20 cellular contexts compared by ENCODE assay signal in the genomic region with DNA sequence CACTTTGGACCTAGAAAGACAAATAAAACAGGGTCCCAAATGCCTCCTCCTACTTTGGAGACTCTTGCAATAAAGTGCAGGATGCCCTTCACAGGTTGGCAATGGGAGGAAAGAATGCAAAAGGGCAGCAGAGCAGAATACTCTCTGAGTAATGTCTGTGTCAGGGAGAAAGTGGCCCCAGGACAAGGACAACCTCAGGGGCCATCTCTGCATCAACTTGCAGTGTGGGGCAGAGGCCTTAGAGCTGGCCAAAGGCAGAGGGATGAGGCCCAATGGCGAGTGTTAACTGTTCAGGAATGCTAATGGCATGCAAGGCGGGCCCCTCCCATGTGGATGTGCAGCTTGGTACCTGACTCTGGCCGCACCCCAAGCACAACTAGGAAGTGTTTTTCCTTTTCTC. TPM values are rescaled to one million over a fixed set of nuclear protein-coding genes. Genes with fewer than 3 reads are reported as not detected.
DNase-seq lines count a peak whose midpoint lies in the region; ATAC-seq, FAIRE-seq and TF ChIP-seq lines count a peak whose summit lies in the region.
"Had no signal": no experiment of that assay in that cellular context is flagged by ENCODE, and none has a peak within 500 bp of the region (broad histone marks: within the 10 kb centered on the region; RNA-seq: fewer than 3 reads in every experiment).

No MANE protein-coding gene starts in this region.

- no peaks in the 10 kb centered on the region for H3K36me3 ChIP-seq in mesendoderm (ENCODE audit: control insufficient read depth, insufficient read depth, low read length)
- H3K36me3 ChIP-seq: HAP-1, right atrium auricular region, WERI-Rb-1 had no signal

- no peaks in the 10 kb centered on the region for H3K79me1 ChIP-seq in mesendoderm (ENCODE audit: low read length)

- FAIRE-seq in urothelium cell line (lab: Jason Lieb, UNC): no peak
- FAIRE-seq: endometrium had no signal

- H3K4me1 ChIP-seq in mesendoderm (ENCODE audit: control insufficient read depth, low read depth, low read length): no peaks in the 10 kb centered on the region
- H3K4me1 ChIP-seq: HAP-1, right atrium auricular region had no signal

- no TSS peak for BruUV-seq in Calu3 (replicated peaks; lab: Mats Ljungman, UMichigan)

- no peak for ATAC-seq in GM18519 (IDR thresholded peaks at IDR 0.05; ENCODE audit: low FRiP score, unreplicated experiment)

- no peak overlapping the region for H4K5ac ChIP-seq in mesendoderm (ENCODE audit: low read length)

- no peak overlapping the region for H3K4me2 ChIP-seq in mesendoderm (ENCODE audit: low read length)

- H3K18ac ChIP-seq in mesendoderm (ENCODE audit: low read length): no peak overlapping the region

- CTCF ChIA-PET in Calu3 (lab: Charles Lee): interaction anchor here (0.9 kb wide), 1 partner anchor 20 kb away, joined by 3 read pairs; no protein-coding TSS in a partner anchor

- H3K4me1 Mint-ChIP-seq in Calu3 (ENCODE audit: low read depth, unreplicated experiment): peaks cover 80% of the 10 kb centered on the region
- H3K4me1 Mint-ChIP-seq: immature natural killer cell had no signal

- H3K4ac ChIP-seq in mesendoderm (ENCODE audit: low read depth, low read length): no peak overlapping the region

- H3K27ac ChIP-seq in mesendoderm (ENCODE audit: low read depth, low read length): no peak overlapping the region
- H3K27ac ChIP-seq: right atrium auricular region, WERI-Rb-1 had no signal

- H3K36me3 Mint-ChIP-seq in Calu3 (ENCODE audit: insufficient read depth, unreplicated experiment): peaks cover 8% of the 10 kb centered on the region
- H3K36me3 Mint-ChIP-seq: immature natural killer cell had no signal

- H3K4me3 ChIP-seq in cardiac fibroblast (replicated peaks in 1 of 2; ENCODE audit: low read depth in 2 of 2, low read length in 2 of 2): no peak overlapping the region
- no peak overlapping the region for H3K4me3 ChIP-seq in mesendoderm (ENCODE audit: low read length)
- H3K4me3 ChIP-seq: HAP-1, right atrium auricular region had no signal

- DNase-seq in Calu3 (peak; percentile 83), M059J (ENCODE audit: low read depth) (peak; percentile 75), cardiac fibroblast (ENCODE audit: low read depth in 2 of 2) (peak; percentile 7 to 64), mesendoderm (peak; percentile 12), urothelium cell line (ENCODE audit: low spot score) (no peak), cortex of kidney (lab: John Stamatoyannopoulos, UW) (no peak)
- DNase-seq in activated T-cell treated with anti-CD3 and anti-CD28 coated beads, Interleukin-2, amount 50 U/mL, for 48 hours: no peak
- DNase-seq: immature natural killer cell, NCI-H1105 treated with DMSO at 0.1 percent for 48 hours, NCI-H2171 treated with DMSO at 0.1 percent for 48 hours, WERI-Rb-1 had no signal

- H3K27ac Mint-ChIP-seq in Calu3 (ENCODE audit: unreplicated experiment): peak overlapping the region; percentile 90
- H3K27ac Mint-ChIP-seq: immature natural killer cell had no signal

- no CpG with 5 or more reads among the region's 3 CpGs for WGBS in mesendoderm (ENCODE audit: extremely low coverage, insufficient coverage, low lambda C conversion rate)

- H3K23ac ChIP-seq in mesendoderm (ENCODE audit: low read length): no peak overlapping the region

- no peak overlapping the region for H4K8ac ChIP-seq in mesendoderm (ENCODE audit: low read depth, low read length)

- TF ChIP-seq CTCF in Calu3 (IDR thresholded peaks at IDR 0.05; ENCODE audit: unreplicated experiment): no peak
- no peak for TF ChIP-seq CTCF in cardiac fibroblast (IDR thresholded peaks at IDR 0.05; ENCODE audit: low read depth, low read length)

- H2BK120ac ChIP-seq in mesendoderm (ENCODE audit: low read depth, low read length): no peak overlapping the region

- no peak overlapping the region for H3K9ac ChIP-seq in mesendoderm (ENCODE audit: low read length)

- intact Hi-C loops in Calu3 (cut with micrococcal nuclease; ENCODE audit: unreplicated experiment): loop anchor here (5.0 kb wide), 1 partner anchor 34 kb away; a partner anchor contains a TSS

- no peak overlapping the region for H2BK15ac ChIP-seq in mesendoderm (replicated peaks; ENCODE audit: low read depth)

- no peaks in the 10 kb centered on the region for H3K27me3 Mint-ChIP-seq in Calu3 (ENCODE audit: unreplicated experiment)

- no peak overlapping the region for H3K56ac ChIP-seq in mesendoderm (ENCODE audit: low read length)

- no peak overlapping the region for H2AK5ac ChIP-seq in mesendoderm (ENCODE audit: low read length)

- no peaks in the 10 kb centered on the region for H3K79me2 ChIP-seq in mesendoderm (ENCODE audit: control insufficient read depth, insufficient read depth, low read length)

- no peak overlapping the region for H3K4me3 Mint-ChIP-seq in Calu3 (ENCODE audit: low read depth, unreplicated experiment)
- H3K4me3 Mint-ChIP-seq: immature natural killer cell had no signal

- H3K27me3 ChIP-seq in mesendoderm (ENCODE audit: insufficient read depth, low read length, poor library complexity): no peaks in the 10 kb centered on the region
- H3K27me3 ChIP-seq: right atrium auricular region had no signal

- H3K9me3 Mint-ChIP-seq in Calu3 (ENCODE audit: low read depth, unreplicated experiment): peaks cover 3% of the 10 kb centered on the region
- H3K9me3 Mint-ChIP-seq: immature natural killer cell had no signal

- no peak overlapping the region for H2BK5ac ChIP-seq in mesendoderm (ENCODE audit: low read length)

RNA-seq across cellular contexts. Expression of a gene that starts 8.4 kb away (rescaled TPM):
- 26.9 and 32.8 TPM in 2 replicates for total RNA-seq in Calu3 (2022)
- 0.12 TPM in 1 of 2 replicates, not detected in the other for total RNA-seq in M059J (2014; rRNA removed; shearing (Covaris generic))
- polyA plus RNA-seq in mesendoderm (2013, experiment 1 of 2): 0.93 TPM
- polyA plus RNA-seq in mesendoderm (2013, experiment 2 of 2): 0.59 TPM
- total RNA-seq: chondrocyte; RPMI7951; T-helper 1 cell treated with Interleukin-12 subunit alpha and Interleukin-12 subunit beta and Interleukin-4 antibody, amounts not matched to agents 30 ng/mL and 1 ng/mL, for 36 hours had no signal
- polyA plus RNA-seq: immature natural killer cell had no signal

RNA-seq across cellular contexts. Expression of a gene that starts 35.8 kb away (rescaled TPM):
- total RNA-seq in Calu3 (2022): not detected in 2 replicates
- not detected in 2 replicates for total RNA-seq in M059J (2014; rRNA removed; shearing (Covaris generic))
- not detected for polyA plus RNA-seq in mesendoderm (2013, experiment 1 of 2)
- polyA plus RNA-seq in mesendoderm (2013, experiment 2 of 2): not detected
- total RNA-seq: chondrocyte; glomerular endothelial cell; right atrium auricular region; RPMI7951; T-helper 1 cell treated with Interleukin-12 subunit alpha and Interleukin-12 subunit beta and Interleukin-4 antibody, amounts not matched to agents 30 ng/mL and 1 ng/mL, for 36 hours had no signal
- polyA plus RNA-seq: adipose tissue, immature natural killer cell had no signal

RNA-seq across cellular contexts. Expression of a gene that starts 58.9 kb away (rescaled TPM):
- total RNA-seq in Calu3 (2022): 38.7 and 48.1 TPM in 2 replicates
- 27.4 and 33.2 TPM in 2 replicates for total RNA-seq in M059J (2014; rRNA removed; shearing (Covaris generic))
- polyA plus RNA-seq in mesendoderm (2013, experiment 1 of 2): 16.6 TPM
- 17.0 TPM for polyA plus RNA-seq in mesendoderm (2013, experiment 2 of 2)

Comparison
In these comparisons a context has a peak if more than half of its experiments do, and no peak if none do; other contexts are left out.
1. DNase-seq: peak in Calu3 (single experiment), M059J (single experiment), cardiac fibroblast (2 of 2) and mesendoderm (single experiment); none in activated T-cell treated with anti-CD3 and anti-CD28 coated beads, Interleukin-2, amount 50 U/mL, for 48 hours (0 of 2), urothelium cell line (single experiment) and cortex of kidney (single experiment).
2. RNA of a gene that starts 8.4 kb away (total RNA-seq): 26.9 to 32.8 TPM in Calu3; 0.12 TPM in M059J; every median in the first group is over 10 times any median in the second.